20 cellular contexts compared by ENCODE assay signal in the genomic region with DNA sequence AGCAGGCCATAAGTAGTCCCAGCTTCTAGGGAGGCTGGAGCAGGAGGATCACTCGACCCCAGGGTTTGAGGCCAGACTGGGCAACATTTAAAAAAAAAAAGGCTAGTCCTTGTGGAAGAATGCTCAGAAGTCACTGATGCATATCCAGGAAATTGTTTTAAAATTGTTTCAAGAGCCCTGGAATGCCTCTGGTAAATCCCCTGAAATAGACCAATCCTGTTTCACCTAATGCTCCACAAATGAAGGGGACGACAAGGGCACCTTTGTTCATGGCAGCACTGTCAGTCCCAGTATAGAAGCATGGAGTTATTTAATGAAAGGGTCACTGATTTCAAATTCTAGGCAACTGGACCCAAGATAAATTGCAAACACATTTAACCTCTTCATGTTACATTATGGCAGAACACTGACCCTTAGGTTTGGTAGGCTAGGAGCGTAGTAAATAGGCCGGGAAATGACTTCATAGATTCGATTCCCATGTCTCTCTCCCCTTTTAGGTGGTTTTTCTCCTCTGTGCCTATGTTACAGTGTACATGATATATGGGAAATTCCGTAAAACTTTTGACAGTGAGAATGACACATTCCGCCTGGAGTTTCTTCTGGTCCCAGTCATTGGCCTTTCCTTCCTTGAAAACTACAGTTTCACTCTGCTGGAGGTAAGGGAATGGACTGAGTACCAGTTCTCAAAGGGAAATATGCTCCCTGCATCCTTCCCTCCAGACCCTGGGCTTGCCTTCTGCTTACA. TPM values are rescaled to one million over a fixed set of nuclear protein-coding genes. Genes with fewer than 3 reads are reported as not detected.
A peak's percentile ranks its signal among the peaks of the same experiment; 100 is the strongest.
DNase-seq lines count a peak whose midpoint lies in the region; ATAC-seq and TF ChIP-seq lines count a peak whose summit lies in the region.
"Had no signal": no experiment of that assay in that cellular context is flagged by ENCODE, and none has a peak within 500 bp of the region (broad histone marks: within the 10 kb centered on the region; RNA-seq: fewer than 3 reads in every experiment).

No MANE protein-coding gene starts in this region.

- H3K4me3 Mint-ChIP-seq in WTC11, result no peak overlapping the region
- no peak overlapping the region for H3K4me3 Mint-ChIP-seq in stimulated activated naive B cell treated with anti-CD40 and anti-IgM and Interleukin-4, amounts not matched to agents 10 μg/mL and 1 μg/mL and 100 μg/mL, for 72 hours
- H3K4me3 Mint-ChIP-seq: T-helper 17 cell had no signal

- CTCF ChIA-PET in WTC11 (lab: Charles Lee), result interaction anchor here (1.0 to 1.1 kb wide), 2 partner anchors 16 to 91 kb away, joined by 3 read pairs; no protein-coding TSS in a partner anchor

- no peaks in the 10 kb centered on the region for H3K27me3 ChIP-seq in left ventricle myocardium inferior (ENCODE audit: low read depth)
- H3K27me3 ChIP-seq: right atrium auricular region, tibial artery had no signal

- peaks cover 31% of the 10 kb centered on the region for H3K36me3 Mint-ChIP-seq in WTC11
- peaks cover 25 to 31% of the 10 kb centered on the region in 2 donors for H3K36me3 Mint-ChIP-seq in stimulated activated naive B cell treated with anti-CD40 and anti-IgM and Interleukin-4, amounts not matched to agents 10 μg/mL and 1 μg/mL and 100 μg/mL, for 72 hours

- H3K4me3 ChIP-seq in left ventricle myocardium inferior (no peak overlapping the region), lower leg skin (ENCODE audit: low read depth, poor library complexity, severe bottlenecking) (no peak overlapping the region)
- H3K4me3 ChIP-seq: right atrium auricular region, tibial artery had no signal

- H3K9me3 ChIP-seq in left ventricle myocardium inferior (replicated peaks), result no peaks in the 10 kb centered on the region
- H3K9me3 ChIP-seq: right atrium auricular region, tibial artery had no signal

- intact Hi-C loops in left ventricle myocardium inferior (cut with micrococcal nuclease), result no loop called here
- intact Hi-C loops in cardiac septum (cut with DNase I), result loop anchor here (5.0 kb wide), 1 partner anchor 43 kb away; no protein-coding TSS in a partner anchor
- intact Hi-C loops in lower leg skin (cut with DNase I; ENCODE audit: low total_unique reads), result no loop called here

- no peaks in the 10 kb centered on the region for H3K27me3 Mint-ChIP-seq in WTC11 (ENCODE audit: low read depth)
- H3K27me3 Mint-ChIP-seq in stimulated activated naive B cell treated with anti-CD40 and anti-IgM and Interleukin-4, amounts not matched to agents 10 μg/mL and 1 μg/mL and 100 μg/mL, for 72 hours, result no peaks in the 10 kb centered on the region
- H3K27me3 Mint-ChIP-seq: T-helper 17 cell had no signal

- no peaks in the 10 kb centered on the region for H3K9me3 Mint-ChIP-seq in WTC11
- H3K9me3 Mint-ChIP-seq in stimulated activated naive B cell treated with anti-CD40 and anti-IgM and Interleukin-4, amounts not matched to agents 10 μg/mL and 1 μg/mL and 100 μg/mL, for 72 hours, result no peaks in the 10 kb centered on the region
- H3K9me3 Mint-ChIP-seq: activated naive CD4-positive, alpha-beta T cell treated with anti-CD3 and anti-CD28 coated beads, Interleukin-2, amount 50 U/mL, for 72 hours had no signal

- peaks cover 6% of the 10 kb centered on the region for H3K4me1 ChIP-seq in left ventricle myocardium inferior
- H3K4me1 ChIP-seq: right atrium auricular region, tibial artery had no signal

- DNase-seq in left ventricle myocardium inferior (no peak), cardiac septum (ENCODE audit: low spot score) (no peak), WTC11 (ENCODE audit: low spot score) (no peak), left kidney (ENCODE audit: low read depth, low spot score) (peak; percentile 63), DMS53 (lab: John Stamatoyannopoulos, UW) (no peak), lower leg skin (ENCODE audit: low spot score in 2 of 2) (no peak), pons (ENCODE audit: low spot score) (no peak)
- no peak for DNase-seq in stimulated activated naive B cell treated with anti-CD40 and anti-IgM and Interleukin-4, amounts not matched to agents 10 μg/mL and 1 μg/mL and 100 μg/mL, for 72 hours
- DNase-seq: activated CD4-positive, CD25-positive, alpha-beta regulatory T cell treated with anti-CD3 and anti-CD28 coated beads, Interleukin-2, amount 50 U/mL, for 72 hours; activated CD8-positive, alpha-beta memory T cell treated with anti-CD3 and anti-CD28 coated beads, Interleukin-2, amount 50 U/mL, for 48 hours; central memory CD4-positive, alpha-beta T cell; glutamatergic neuron; NCI-H1930; NCI-H526 treated with DMSO at 0.1 percent for 48 hours; stimulated activated CD4-positive, alpha-beta T cell treated with anti-CD3 and anti-CD28 coated beads, Interleukin-2, amount 100 ng/mL, for 24 hours; T-helper 17 cell; tibial artery had no signal

- 75 to 78% methylated on average over 7 of the region's 7 CpGs for WGBS in lower leg skin, 2 donors

- H3K27ac ChIP-seq in left ventricle myocardium inferior (replicated peaks), result peak overlapping the region; percentile 31
- H3K27ac ChIP-seq: right atrium auricular region, tibial artery had no signal

- peak overlapping the region; percentile 87 for H3K27ac Mint-ChIP-seq in WTC11
- H3K27ac Mint-ChIP-seq in stimulated activated naive B cell treated with anti-CD40 and anti-IgM and Interleukin-4, amounts not matched to agents 10 μg/mL and 1 μg/mL and 100 μg/mL, for 72 hours, result peak overlapping the region; percentile 37
- H3K27ac Mint-ChIP-seq: T-helper 17 cell had no signal

- no peak for ATAC-seq in WTC11
- ATAC-seq in stimulated activated naive B cell treated with anti-CD40 and anti-IgM and Interleukin-4, amounts not matched to agents 10 μg/mL and 1 μg/mL and 100 μg/mL, for 72 hours (replicated peaks), result no peak
- ATAC-seq: activated naive CD4-positive, alpha-beta T cell treated with anti-CD3 and anti-CD28 coated beads, Interleukin-2, amount 50 U/mL, for 72 hours; T-helper 17 cell had no signal

- TF ChIP-seq POLR2A in lower leg skin (IDR thresholded peaks at IDR 0.05), result no peak

- no peaks in the 10 kb centered on the region for H3K4me1 Mint-ChIP-seq in WTC11
- peaks cover 0 to 5% of the 10 kb centered on the region in 2 donors for H3K4me1 Mint-ChIP-seq in stimulated activated naive B cell treated with anti-CD40 and anti-IgM and Interleukin-4, amounts not matched to agents 10 μg/mL and 1 μg/mL and 100 μg/mL, for 72 hours

- no peak for TF ChIP-seq CTCF in left ventricle myocardium inferior (IDR thresholded peaks at IDR 0.05; ENCODE audit: borderline replicate concordance)
- no peak for TF ChIP-seq CTCF in WTC11 (IDR thresholded peaks at IDR 0.05)
- TF ChIP-seq CTCF in lower leg skin (IDR thresholded peaks at IDR 0.05), result no peak

- H3K36me3 ChIP-seq in left ventricle myocardium inferior, result peaks cover 47% of the 10 kb centered on the region

- POLR2A ChIA-PET in WTC11 (lab: Charles Lee), result interaction anchor here (0.5 kb wide), 2 partner anchors 18 to 868 kb away, joined by 3 to 7 read pairs; no protein-coding TSS in a partner anchor

TF ChIP-seq in WTC11, 78 proteins besides CTCF, POLR2A, EP300 and RAD21 (continues in another document):
- no peak for TF ChIP-seq ZNF232 (CRISPR knock-in tag; IDR thresholded peaks at IDR 0.05)
- no peak for TF ChIP-seq RELA (CRISPR knock-in tag; IDR thresholded peaks at IDR 0.05; ENCODE audit: borderline replicate concordance)
- TF ChIP-seq TEAD1 (CRISPR knock-in tag; IDR thresholded peaks at IDR 0.05), result no peak
- TF ChIP-seq ZNF121 (CRISPR knock-in tag; IDR thresholded peaks at IDR 0.05), result no peak
- TF ChIP-seq IRF2 (CRISPR knock-in tag; IDR thresholded peaks at IDR 0.05; ENCODE audit: borderline replicate concordance, low read depth), result no peak
- TF ChIP-seq PRRX2 (CRISPR knock-in tag; IDR thresholded peaks at IDR 0.05), result no peak
- TF ChIP-seq, protein P1, sequence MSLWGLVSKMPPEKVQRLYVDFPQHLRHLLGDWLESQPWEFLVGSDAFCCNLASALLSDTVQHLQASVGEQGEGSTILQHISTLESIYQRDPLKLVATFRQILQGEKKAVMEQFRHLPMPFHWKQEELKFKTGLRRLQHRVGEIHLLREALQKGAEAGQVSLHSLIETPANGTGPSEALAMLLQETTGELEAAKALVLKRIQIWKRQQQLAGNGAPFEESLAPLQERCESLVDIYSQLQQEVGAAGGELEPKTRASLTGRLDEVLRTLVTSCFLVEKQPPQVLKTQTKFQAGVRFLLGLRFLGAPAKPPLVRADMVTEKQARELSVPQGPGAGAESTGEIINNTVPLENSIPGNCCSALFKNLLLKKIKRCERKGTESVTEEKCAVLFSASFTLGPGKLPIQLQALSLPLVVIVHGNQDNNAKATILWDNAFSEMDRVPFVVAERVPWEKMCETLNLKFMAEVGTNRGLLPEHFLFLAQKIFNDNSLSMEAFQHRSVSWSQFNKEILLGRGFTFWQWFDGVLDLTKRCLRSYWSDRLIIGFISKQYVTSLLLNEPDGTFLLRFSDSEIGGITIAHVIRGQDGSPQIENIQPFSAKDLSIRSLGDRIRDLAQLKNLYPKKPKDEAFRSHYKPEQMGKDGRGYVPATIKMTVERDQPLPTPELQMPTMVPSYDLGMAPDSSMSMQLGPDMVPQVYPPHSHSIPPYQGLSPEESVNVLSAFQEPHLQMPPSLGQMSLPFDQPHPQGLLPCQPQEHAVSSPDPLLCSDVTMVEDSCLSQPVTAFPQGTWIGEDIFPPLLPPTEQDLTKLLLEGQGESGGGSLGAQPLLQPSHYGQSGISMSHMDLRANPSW (CRISPR knock-in tag; conservative IDR thresholded peaks at IDR 0.05; ENCODE audit: low read depth), result no peak
- no peak for TF ChIP-seq EMX1 (CRISPR knock-in tag; IDR thresholded peaks at IDR 0.05)

RNA-seq across cellular contexts. Expression of a gene that starts 11.4 kb away (rescaled TPM):
- total RNA-seq in left ventricle myocardium inferior (6.0 TPM), cardiac septum (18.2 TPM), WTC11 (2021) (5.7 to 10.3 TPM (median 7.7 TPM) in 3 replicates), lower leg skin (1 to 10 TPM in 2 of 4 donors, under 1 TPM in 2; 0.80 to 5.1 (median 1.3) TPM)
- total RNA-seq: T-helper 17 cell had no signal

RNA-seq across cellular contexts. Expression of a gene that starts 24.3 kb away (rescaled TPM):
- total RNA-seq in left ventricle myocardium inferior, result 45.7 TPM
- total RNA-seq in cardiac septum, result 67.8 TPM
- 3.1 to 3.3 TPM (median 3.2 TPM) in 3 replicates for total RNA-seq in WTC11 (2021)
- total RNA-seq in lower leg skin, result 1 to 10 TPM in 1 of 4 donors, under 1 TPM in 2, not detected in 1; 0.29 to 1.4 (median 0.46) TPM
- total RNA-seq: activated naive CD4-positive, alpha-beta T cell treated with anti-CD3 and anti-CD28 coated beads, Interleukin-2, amount 50 U/mL, for 72 hours; MCF 10A; T-helper 17 cell had no signal

RNA-seq across cellular contexts. Expression of a gene that starts 26.8 kb away (rescaled TPM):
- 228 TPM for total RNA-seq in left ventricle myocardium inferior
- total RNA-seq in cardiac septum, result 215 TPM
- total RNA-seq in WTC11 (2021), result 399 to 507 TPM (median 489 TPM) in 3 replicates
- 100 to 1,000 TPM; 419 to 723 (median 493) TPM for total RNA-seq in lower leg skin

Comparison
In these comparisons a context has a peak if more than half of its experiments do, and no peak if none do; other contexts are left out.
1. RNA of a gene that starts 24.3 kb away (total RNA-seq): 67.8 TPM in cardiac septum (single experiment) and 45.7 TPM in left ventricle myocardium inferior (single experiment); 3.1 to 3.3 TPM in WTC11 and 0.29 to 1.4 TPM in lower leg skin; every median in the first group is over 10 times any median in the second.